ENCODE assay signal across 10 cellular contexts in genomic region chr2:236968101-236968886, GRCh38.
DNase-seq lines count a peak whose midpoint lies in the region; ATAC-seq lines count a peak whose summit lies in the region.
"Had no signal": no experiment of that assay in that cellular context is flagged by ENCODE, and none has a peak within 500 bp of the region (broad histone marks: within the 10 kb centered on the region; RNA-seq: fewer than 3 reads in every experiment).

No MANE protein-coding gene starts in this region.

- POLR2A ChIA-PET in activated CD4-positive, alpha-beta memory T cell treated with anti-CD3 and anti-CD28 coated beads, Interleukin-2, amount 10 ng/mL, durations not matched to agents 7 days and 5 days (lab: Charles Lee) = no interaction called here
- POLR2A ChIA-PET in naive thymus-derived CD4-positive, alpha-beta T cell (lab: Charles Lee) = no interaction called here

- H3K27ac ChIP-seq in naive thymus-derived CD4-positive, alpha-beta T cell (ENCODE audit: low read depth, low read length) = peak overlapping the region; percentile 85

- peak overlapping the region; percentile 56 for H3K27ac Mint-ChIP-seq in activated CD4-positive, alpha-beta memory T cell treated with anti-CD3 and anti-CD28 coated beads, Interleukin-2, amount 10 ng/mL, durations not matched to agents 7 days and 5 days
- peak overlapping the region; percentile 80 to 99 (median 95) for H3K27ac Mint-ChIP-seq in naive thymus-derived CD4-positive, alpha-beta T cell
- H3K27ac Mint-ChIP-seq: activated T-cell treated with anti-CD3 and anti-CD28 coated beads, Interleukin-2, amount 50 U/mL, for 72 hours had no signal

- H3K9me3 Mint-ChIP-seq in activated CD4-positive, alpha-beta memory T cell treated with anti-CD3 and anti-CD28 coated beads, Interleukin-2, amount 10 ng/mL, durations not matched to agents 7 days and 5 days = no peaks in the 10 kb centered on the region
- no peaks in the 10 kb centered on the region for H3K9me3 Mint-ChIP-seq in naive thymus-derived CD4-positive, alpha-beta T cell
- H3K9me3 Mint-ChIP-seq: activated T-cell treated with anti-CD3 and anti-CD28 coated beads, Interleukin-2, amount 50 U/mL, for 72 hours had no signal

- DNase-seq in activated CD4-positive, alpha-beta memory T cell treated with anti-CD3 and anti-CD28 coated beads, Interleukin-2, amount 10 ng/mL, durations not matched to agents 7 days and 5 days = peak; percentile 42
- DNase-seq in naive thymus-derived CD4-positive, alpha-beta T cell = peak in 7 of 9 donors; percentile 71 to 87 (median 82)
- no peak for DNase-seq in SKM-1 (lab: John Stamatoyannopoulos, UW; ENCODE audit: unreplicated experiment)
- no peak for DNase-seq in putamen (ENCODE audit: low spot score)
- no peak for DNase-seq in stimulated activated CD4-positive, alpha-beta T cell treated with anti-CD3 and anti-CD28 coated beads, Interleukin-4, amount 100 ng/mL, for 1 hour
- DNase-seq: NCI-H146, SHP77 treated with DMSO at 0.1 percent for 48 hours had no signal

- no peak overlapping the region for H3K4me3 Mint-ChIP-seq in activated CD4-positive, alpha-beta memory T cell treated with anti-CD3 and anti-CD28 coated beads, Interleukin-2, amount 10 ng/mL, durations not matched to agents 7 days and 5 days
- peak overlapping the region; percentile 73 to 92 (median 78) for H3K4me3 Mint-ChIP-seq in naive thymus-derived CD4-positive, alpha-beta T cell

- no peaks in the 10 kb centered on the region for H3K36me3 Mint-ChIP-seq in activated CD4-positive, alpha-beta memory T cell treated with anti-CD3 and anti-CD28 coated beads, Interleukin-2, amount 10 ng/mL, durations not matched to agents 7 days and 5 days (ENCODE audit: low read depth)
- H3K36me3 Mint-ChIP-seq in naive thymus-derived CD4-positive, alpha-beta T cell = no peaks in the 10 kb centered on the region

- CTCF ChIA-PET in activated CD4-positive, alpha-beta memory T cell treated with anti-CD3 and anti-CD28 coated beads, Interleukin-2, amount 10 ng/mL, durations not matched to agents 7 days and 5 days (lab: Charles Lee) = no interaction called here
- CTCF ChIA-PET in naive thymus-derived CD4-positive, alpha-beta T cell (lab: Charles Lee) = no interaction called here

- peaks cover 16 to 41% of the 10 kb centered on the region in 2 donors for H3K4me1 ChIP-seq in naive thymus-derived CD4-positive, alpha-beta T cell (ENCODE audit: control insufficient read depth in 2 of 2, insufficient read depth in 2 of 2, low read length in 2 of 2)

- H3K4me1 Mint-ChIP-seq in activated CD4-positive, alpha-beta memory T cell treated with anti-CD3 and anti-CD28 coated beads, Interleukin-2, amount 10 ng/mL, durations not matched to agents 7 days and 5 days = peaks cover 38% of the 10 kb centered on the region
- H3K4me1 Mint-ChIP-seq in naive thymus-derived CD4-positive, alpha-beta T cell = peaks cover 21 to 63% (median 41%) of the 10 kb centered on the region in 7 donors

- peak overlapping the region; percentile 38 for H3K4me3 ChIP-seq in naive thymus-derived CD4-positive, alpha-beta T cell (ENCODE audit: low read length)

- intact Hi-C loops in naive thymus-derived CD4-positive, alpha-beta T cell (cut with micrococcal nuclease) = loop anchor here in 1 of 2 donors (1.0 to 5.0 kb wide), 3 partner anchors 41 to 461 kb away; partner anchors contain the start of gene COPS8

- ATAC-seq in GM19043 (IDR thresholded peaks at IDR 0.05; ENCODE audit: low read depth, unreplicated experiment) (peak; percentile 67), HG02943 (IDR thresholded peaks at IDR 0.05; ENCODE audit: low read depth, unreplicated experiment) (peak; percentile 84)
- ATAC-seq in naive thymus-derived CD4-positive, alpha-beta T cell = peak; percentile 93

- H3K36me3 ChIP-seq in naive thymus-derived CD4-positive, alpha-beta T cell (ENCODE audit: control insufficient read depth in 2 of 3, insufficient read depth in 3 of 3, low read length in 3 of 3) = no peaks in the 10 kb centered on the region

- no peaks in the 10 kb centered on the region for H3K9me3 ChIP-seq in naive thymus-derived CD4-positive, alpha-beta T cell (ENCODE audit: control insufficient read depth in 2 of 3, low read length in 3 of 3)

- H3K27me3 ChIP-seq in naive thymus-derived CD4-positive, alpha-beta T cell (ENCODE audit: control insufficient read depth in 2 of 2, insufficient read depth in 2 of 2, low read length in 2 of 2) = no peaks in the 10 kb centered on the region

- H3K27me3 Mint-ChIP-seq in activated CD4-positive, alpha-beta memory T cell treated with anti-CD3 and anti-CD28 coated beads, Interleukin-2, amount 10 ng/mL, durations not matched to agents 7 days and 5 days = peaks cover 4% of the 10 kb centered on the region
- H3K27me3 Mint-ChIP-seq in naive thymus-derived CD4-positive, alpha-beta T cell = peaks cover 0 to 4% (median 0%) of the 10 kb centered on the region in 5 donors

Comparison
In these comparisons a context has a peak if more than half of its experiments do, and no peak if none do; other contexts are left out.
1. DNase-seq: peak in activated CD4-positive, alpha-beta memory T cell treated with anti-CD3 and anti-CD28 coated beads, Interleukin-2, amount 10 ng/mL, durations not matched to agents 7 days and 5 days (single experiment) and naive thymus-derived CD4-positive, alpha-beta T cell (7 of 9); none in SKM-1 (single experiment), putamen (single experiment) and stimulated activated CD4-positive, alpha-beta T cell treated with anti-CD3 and anti-CD28 coated beads, Interleukin-4, amount 100 ng/mL, for 1 hour (single experiment).
2. Peak in every context shown above with its lines, with median percentiles within 50 percentile points of each other: ATAC-seq.